In genomic region chr1:61446531-61446991, GRCh38 we compare ENCODE assay signal across 17 cellular contexts.
DNase-seq lines count a peak whose midpoint lies in the region; ATAC-seq, FAIRE-seq and TF ChIP-seq lines count a peak whose summit lies in the region.
"Had no signal": no experiment of that assay in that cellular context is flagged by ENCODE, and none has a peak within 500 bp of the region (broad histone marks: within the 10 kb centered on the region; RNA-seq: fewer than 3 reads in every experiment).

No MANE protein-coding gene starts in this region.

- H3K27me3 ChIP-seq in endothelial cell of umbilical vein (ENCODE audit: control insufficient read depth in 2 of 2, insufficient read depth in 2 of 2, low read length in 2 of 2) (no peaks in the 10 kb centered on the region), A673 (replicated peaks; ENCODE audit: insufficient read depth, low read depth, low read length, poor library complexity) (no peaks in the 10 kb centered on the region)
- no peaks in the 10 kb centered on the region for H3K27me3 ChIP-seq in CD4-positive, alpha-beta memory T cell (ENCODE audit: insufficient read depth, low read length)

- H2AFZ ChIP-seq in endothelial cell of umbilical vein (ENCODE audit: low read depth, low read length): no peak overlapping the region

- H3K27me3 Mint-ChIP-seq in Calu3 (ENCODE audit: unreplicated experiment) (no peaks in the 10 kb centered on the region), nephron (ENCODE audit: low read depth) (no peaks in the 10 kb centered on the region)
- no peaks in the 10 kb centered on the region for H3K27me3 Mint-ChIP-seq in CD4-positive, alpha-beta memory T cell
- H3K27me3 Mint-ChIP-seq: dendritic cell treated with granulocyte-macrophage colony-stimulating factor and Interleukin-4, amounts not matched to agents 40 ng/mL and 50 ng/mL, for 4 days had no signal

- H3K27ac Mint-ChIP-seq in Calu3 (ENCODE audit: unreplicated experiment) (peak overlapping the region; percentile 15), nephron (peak overlapping the region; percentile 95 to 98 (median 96))
- no peak overlapping the region for H3K27ac Mint-ChIP-seq in CD4-positive, alpha-beta memory T cell
- H3K27ac Mint-ChIP-seq: activated T-helper 2 cell treated with anti-CD3 and anti-CD28 coated beads, Interferon-gamma antibody, Interleukin-2, Interleukin-4, amounts not matched to agents 10 μg/mL and 5 μg/mL and 100 μg/mL, durations not matched to agents 14 hours and 24 hours and 36 hours; B cell; dendritic cell treated with granulocyte-macrophage colony-stimulating factor and Interleukin-4, amounts not matched to agents 40 ng/mL and 50 ng/mL, for 4 days; natural killer cell had no signal

- H3K9me1 ChIP-seq in endothelial cell of umbilical vein (replicated peaks; ENCODE audit: control insufficient read depth, extremely low read depth, insufficient read depth, low read length): no peaks in the 10 kb centered on the region

- H3K9me3 ChIP-seq in endothelial cell of umbilical vein (replicated peaks; ENCODE audit: control insufficient read depth, insufficient read depth, low read length) (no peaks in the 10 kb centered on the region), A673 (ENCODE audit: low read depth, low read length, poor library complexity, severe bottlenecking) (no peaks in the 10 kb centered on the region)
- no peaks in the 10 kb centered on the region for H3K9me3 ChIP-seq in CD4-positive, alpha-beta memory T cell (ENCODE audit: control insufficient read depth in 1 of 2, low read length in 2 of 2)

- TF ChIP-seq CTCF in Calu3 (IDR thresholded peaks at IDR 0.05; ENCODE audit: unreplicated experiment): no peak
- no peak for TF ChIP-seq CTCF in endothelial cell of umbilical vein (IDR thresholded peaks at IDR 0.05; ENCODE audit: extremely low read depth in 1 of 2, insufficient read depth in 1 of 2, low read depth in 1 of 2, low read length in 2 of 2)
- no peak for TF ChIP-seq CTCF in nephron (IDR thresholded peaks at IDR 0.05; ENCODE audit: unreplicated experiment in 3 of 3)
- TF ChIP-seq CTCF in A673 (conservative IDR thresholded peaks at IDR 0.05; ENCODE audit: low read depth, low read length): no peak

- H3K4me1 Mint-ChIP-seq in Calu3 (ENCODE audit: low read depth, unreplicated experiment) (peaks cover 34% of the 10 kb centered on the region), nephron (peaks cover 98% of the 10 kb centered on the region)
- no peaks in the 10 kb centered on the region for H3K4me1 Mint-ChIP-seq in CD4-positive, alpha-beta memory T cell
- H3K4me1 Mint-ChIP-seq: B cell had no signal

- H3K4me1 ChIP-seq in endothelial cell of umbilical vein (ENCODE audit: control insufficient read depth, extremely low read depth, insufficient read depth, low read length) (peaks cover 24% of the 10 kb centered on the region), A673 (ENCODE audit: insufficient read depth, low read length, poor library complexity, severe bottlenecking) (peaks cover 55% of the 10 kb centered on the region)
- H3K4me1 ChIP-seq in CD4-positive, alpha-beta memory T cell (ENCODE audit: insufficient read depth, low read length): no peaks in the 10 kb centered on the region

- no peak overlapping the region for H3K9ac ChIP-seq in endothelial cell of umbilical vein (replicated peaks; ENCODE audit: extremely low read depth, insufficient read depth, low read length)

- H4K20me1 ChIP-seq in endothelial cell of umbilical vein (replicated peaks; ENCODE audit: control insufficient read depth, extremely low read depth, insufficient read depth, low read length): no peaks in the 10 kb centered on the region

- POLR2A ChIA-PET in endothelial cell of umbilical vein (lab: Charles Lee) (interaction anchor here (1.4 kb wide), 1 partner anchor 11 kb away, joined by 3 read pairs; no protein-coding TSS in a partner anchor), A673 (lab: Charles Lee; ENCODE audit: low non-redundant PET) (no interaction called here)
- POLR2A ChIA-PET in CD4-positive, alpha-beta memory T cell (lab: Charles Lee; ENCODE audit: partially characterized antibody): no interaction called here

- no peak overlapping the region for H3K4me3 ChIP-seq in endothelial cell of umbilical vein (replicated peaks in 1 of 3; ENCODE audit: insufficient read depth in 1 of 3, low read depth in 1 of 3, low read length in 3 of 3)
- no peak overlapping the region for H3K4me3 ChIP-seq in CD4-positive, alpha-beta memory T cell (ENCODE audit: low read length in 2 of 2)
- H3K4me3 ChIP-seq in A673 (ENCODE audit: low read depth, low read length, poor library complexity, severe bottlenecking): no peak overlapping the region

- no peak overlapping the region for H3K4me2 ChIP-seq in endothelial cell of umbilical vein (ENCODE audit: insufficient read depth, low read length)

- H3K36me3 Mint-ChIP-seq in Calu3 (ENCODE audit: insufficient read depth, unreplicated experiment) (peaks cover 10% of the 10 kb centered on the region), nephron (ENCODE audit: low read depth) (peaks cover 4% of the 10 kb centered on the region)
- no peaks in the 10 kb centered on the region for H3K36me3 Mint-ChIP-seq in CD4-positive, alpha-beta memory T cell
- H3K36me3 Mint-ChIP-seq: natural killer cell had no signal

- BruUV-seq in Calu3 (replicated peaks; lab: Mats Ljungman, UMichigan): no TSS peak
- no TSS peak for BruUV-seq in endothelial cell of umbilical vein (replicated peaks; lab: Mats Ljungman, UMichigan)
- no TSS peak for BruUV-seq in A673 (replicated peaks; lab: Mats Ljungman, UMichigan)

- H3K9me3 Mint-ChIP-seq in Calu3 (ENCODE audit: low read depth, unreplicated experiment): no peaks in the 10 kb centered on the region
- H3K9me3 Mint-ChIP-seq in nephron: no peaks in the 10 kb centered on the region
- H3K9me3 Mint-ChIP-seq in CD4-positive, alpha-beta memory T cell: no peaks in the 10 kb centered on the region
- H3K9me3 Mint-ChIP-seq: activated T-helper 2 cell treated with anti-CD3 and anti-CD28 coated beads, Interferon-gamma antibody, Interleukin-2, Interleukin-4, amounts not matched to agents 10 μg/mL and 5 μg/mL and 100 μg/mL, durations not matched to agents 14 hours and 24 hours and 36 hours; dendritic cell treated with granulocyte-macrophage colony-stimulating factor and Interleukin-4, amounts not matched to agents 40 ng/mL and 50 ng/mL, for 4 days; natural killer cell had no signal

- no peak for FAIRE-seq in endothelial cell of umbilical vein (lab: Jason Lieb, UNC)

- H3K27ac ChIP-seq in endothelial cell of umbilical vein (ENCODE audit: insufficient read depth, low read depth, low read length) (no peak overlapping the region), A673 (ENCODE audit: low read depth, low read length, poor library complexity, severe bottlenecking) (no peak overlapping the region)
- H3K27ac ChIP-seq in CD4-positive, alpha-beta memory T cell (ENCODE audit: low read depth, low read length): no peak overlapping the region

- no peaks in the 10 kb centered on the region for H3K79me2 ChIP-seq in endothelial cell of umbilical vein (ENCODE audit: control insufficient read depth, insufficient read depth, low read length)

- H3K4me3 Mint-ChIP-seq in Calu3 (ENCODE audit: low read depth, unreplicated experiment) (no peak overlapping the region), nephron (peak overlapping the region; percentile 17 to 40 (median 38))
- no peak overlapping the region for H3K4me3 Mint-ChIP-seq in CD4-positive, alpha-beta memory T cell
- H3K4me3 Mint-ChIP-seq: B cell; dendritic cell treated with granulocyte-macrophage colony-stimulating factor and Interleukin-4, amounts not matched to agents 40 ng/mL and 50 ng/mL, for 4 days; natural killer cell had no signal

- intact Hi-C loops in Calu3 (cut with micrococcal nuclease; ENCODE audit: unreplicated experiment): no loop called here
- intact Hi-C loops in endothelial cell of umbilical vein (cut with micrococcal nuclease): no loop called here
- intact Hi-C loops in CD4-positive, alpha-beta memory T cell (cut with micrococcal nuclease): no loop called here
- intact Hi-C loops in A673 (cut with micrococcal nuclease; ENCODE audit: unreplicated experiment): no loop called here

- H3K36me3 ChIP-seq in endothelial cell of umbilical vein (ENCODE audit: control insufficient read depth in 2 of 2, extremely low read depth in 1 of 2, insufficient read depth in 2 of 2, low read length in 2 of 2) (no peaks in the 10 kb centered on the region), A673 (ENCODE audit: insufficient read depth, low read length, poor library complexity, severe bottlenecking) (no peaks in the 10 kb centered on the region)
- H3K36me3 ChIP-seq in CD4-positive, alpha-beta memory T cell (ENCODE audit: insufficient read depth, low read length): no peaks in the 10 kb centered on the region

- CTCF ChIA-PET in Calu3 (lab: Charles Lee): no interaction called here
- CTCF ChIA-PET in endothelial cell of umbilical vein (lab: Charles Lee): interaction anchor here (0.8 kb wide), 1 partner anchor 396 kb away, joined by 3 read pairs; no protein-coding TSS in a partner anchor
- CTCF ChIA-PET in CD4-positive, alpha-beta memory T cell (lab: Charles Lee; ENCODE audit: partially characterized antibody): no interaction called here
- CTCF ChIA-PET in A673 (lab: Charles Lee): no interaction called here

- dilution Hi-C loops in endothelial cell of umbilical vein (cut with MboI; ENCODE audit: extremely low pct_ligation_motif_present, low sequenced_read_pairs): no loop called here

- TF ChIP-seq POLR2A in endothelial cell of umbilical vein (IDR thresholded peaks at IDR 0.05; ENCODE audit: low read depth, low read length): no peak

- ATAC-seq in GM19324 (IDR thresholded peaks at IDR 0.05; ENCODE audit: low FRiP score, unreplicated experiment): no peak
- ATAC-seq: natural killer cell had no signal

- DNase-seq in Calu3 (no peak), NCI-H446 treated with DMSO at 0.1 percent for 48 hours (lab: John Stamatoyannopoulos, UW) (peak; percentile 78), endothelial cell of umbilical vein (ENCODE audit: low read depth, low spot score) (peak; percentile 55), DMS153 (lab: John Stamatoyannopoulos, UW) (no peak), A673 (ENCODE audit: low spot score) (no peak)
- DNase-seq in CD4-positive, alpha-beta memory T cell: no peak
- DNase-seq: amygdala, DMS53, KBM-7, natural killer cell, NCI-H1092, NCI-H510A treated with DMSO at 0.1 percent for 48 hours had no signal

TF ChIP-seq in endothelial cell of umbilical vein, 7 proteins besides CTCF, POLR2A, EP300 and RAD21 (continues in another document):
- TF ChIP-seq GATA2 (IDR thresholded peaks at IDR 0.05; ENCODE audit: insufficient read depth, insufficient read length, low read depth, low read length) (no peak), FOS (IDR thresholded peaks at IDR 0.05; ENCODE audit: borderline replicate concordance, insufficient read depth, low read length) (no peak), MYC (IDR thresholded peaks at IDR 0.05; ENCODE audit: low read depth, low read length) (no peak), EZH2 (IDR thresholded peaks at IDR 0.05; ENCODE audit: borderline replicate concordance, low read depth, low read length, severe bottlenecking) (no peak), JUN (IDR thresholded peaks at IDR 0.05; ENCODE audit: borderline replicate concordance, insufficient read depth, insufficient read length, low read depth) (no peak), POLR2AphosphoS5 (IDR thresholded peaks at IDR 0.05; ENCODE audit: insufficient read depth, low read depth, low read length) (no peak)

Comparison
In these comparisons a context has a peak if more than half of its experiments do, and no peak if none do; other contexts are left out.
1. DNase-seq: peak in NCI-H446 treated with DMSO at 0.1 percent for 48 hours (single experiment) and endothelial cell of umbilical vein (single experiment); none in Calu3 (single experiment), DMS153 (single experiment), CD4-positive, alpha-beta memory T cell (0 of 5) and A673 (single experiment).
2. H3K27ac Mint-ChIP-seq: peak in Calu3 (single experiment) and nephron (3 of 3); none in CD4-positive, alpha-beta memory T cell (0 of 7).
3. H3K4me3 Mint-ChIP-seq: peak in nephron (3 of 3); none in Calu3 (single experiment) and CD4-positive, alpha-beta memory T cell (0 of 8).